In genomic region chr5:132227485-132228240, GRCh38 we compare ENCODE assay signal across 1 cellular context.
TF ChIP-seq lines count a peak whose summit lies in the region.

TSS of gene P4HA2 (minus strand) at chr5:132227853. CDS start at chr5:132218626, 9,227 bp downstream.

TF ChIP-seq in HepG2, 621 proteins besides CTCF, POLR2A, EP300 and RAD21 (continued from another document and continues in another):
- TF ChIP-seq FOXK1 (CRISPR knock-in tag; IDR thresholded peaks at IDR 0.05; ENCODE audit: borderline replicate concordance, low read depth) (peak; percentile 23; the same call in 1 of the 2 replicates), ZNF451 (CRISPR knock-in tag; IDR thresholded peaks at IDR 0.05) (peak; percentile 81; the same call in 1 of the 2 replicates), CREBL2 (CRISPR knock-in tag; IDR thresholded peaks at IDR 0.05; ENCODE audit: borderline replicate concordance) (no peak; the same call in 1 of the 2 replicates), ARNT2 (CRISPR knock-in tag; IDR thresholded peaks at IDR 0.05; ENCODE audit: low read depth) (peak; percentile 87), ZBTB21 (CRISPR knock-in tag; IDR thresholded peaks at IDR 0.05) (no peak), ZNF441 (CRISPR knock-in tag; IDR thresholded peaks at IDR 0.05; ENCODE audit: borderline replicate concordance) (peak; percentile 61; the same call in 1 of the 2 replicates), ZNF780A (CRISPR knock-in tag; IDR thresholded peaks at IDR 0.05) (no peak), SKIL (CRISPR knock-in tag; IDR thresholded peaks at IDR 0.05; ENCODE audit: borderline replicate concordance) (no peak), MTERF4 (CRISPR knock-in tag; IDR thresholded peaks at IDR 0.05) (peak; percentile 93; the same call in 1 of the 2 replicates), CBX1 (IDR thresholded peaks at IDR 0.05; ENCODE audit: low read depth) (no peak), PCBP2 (optimal IDR thresholded peaks at IDR 0.05; ENCODE audit: low read depth, low read length, poor library complexity, severe bottlenecking) (no peak), FIP1L1 (IDR thresholded peaks at IDR 0.05; ENCODE audit: borderline replicate concordance, insufficient read depth, low read depth, low read length) (no peak), ZNF503 (CRISPR knock-in tag; IDR thresholded peaks at IDR 0.05) (no peak), BRD4 (CRISPR knock-in tag; IDR thresholded peaks at IDR 0.05) (no peak; the same call in 1 of the 2 replicates), ZNF563 (CRISPR knock-in tag; IDR thresholded peaks at IDR 0.05) (peak; percentile 95), CEBPB (IDR thresholded peaks at IDR 0.05; ENCODE audit: borderline replicate concordance, low read depth, low read length) (no peak), RFX5 (IDR thresholded peaks at IDR 0.05; ENCODE audit: low read depth, low read length) (no peak), KDM1A (CRISPR knock-in tag; IDR thresholded peaks at IDR 0.05) (no peak), SP1 (IDR thresholded peaks at IDR 0.05) (no peak), SP1 (CRISPR knock-in tag; IDR thresholded peaks at IDR 0.05) (peak; percentile 55), ZUFSP (CRISPR knock-in tag; IDR thresholded peaks at IDR 0.05; ENCODE audit: borderline replicate concordance) (no peak), IRF1 (CRISPR knock-in tag; IDR thresholded peaks at IDR 0.05; ENCODE audit: low read depth) (no peak), ZNF652 (CRISPR knock-in tag; IDR thresholded peaks at IDR 0.05; ENCODE audit: borderline replicate concordance, low read depth) (no peak), NAIF1 (CRISPR knock-in tag; IDR thresholded peaks at IDR 0.05; ENCODE audit: borderline replicate concordance) (no peak; the same call in 1 of the 2 replicates), ERF (CRISPR knock-in tag; IDR thresholded peaks at IDR 0.05) (no peak; the same call in 1 of the 2 replicates), ZNF207 (IDR thresholded peaks at IDR 0.05; ENCODE audit: borderline replicate concordance) (no peak)
- TF ChIP-seq, protein P1, sequence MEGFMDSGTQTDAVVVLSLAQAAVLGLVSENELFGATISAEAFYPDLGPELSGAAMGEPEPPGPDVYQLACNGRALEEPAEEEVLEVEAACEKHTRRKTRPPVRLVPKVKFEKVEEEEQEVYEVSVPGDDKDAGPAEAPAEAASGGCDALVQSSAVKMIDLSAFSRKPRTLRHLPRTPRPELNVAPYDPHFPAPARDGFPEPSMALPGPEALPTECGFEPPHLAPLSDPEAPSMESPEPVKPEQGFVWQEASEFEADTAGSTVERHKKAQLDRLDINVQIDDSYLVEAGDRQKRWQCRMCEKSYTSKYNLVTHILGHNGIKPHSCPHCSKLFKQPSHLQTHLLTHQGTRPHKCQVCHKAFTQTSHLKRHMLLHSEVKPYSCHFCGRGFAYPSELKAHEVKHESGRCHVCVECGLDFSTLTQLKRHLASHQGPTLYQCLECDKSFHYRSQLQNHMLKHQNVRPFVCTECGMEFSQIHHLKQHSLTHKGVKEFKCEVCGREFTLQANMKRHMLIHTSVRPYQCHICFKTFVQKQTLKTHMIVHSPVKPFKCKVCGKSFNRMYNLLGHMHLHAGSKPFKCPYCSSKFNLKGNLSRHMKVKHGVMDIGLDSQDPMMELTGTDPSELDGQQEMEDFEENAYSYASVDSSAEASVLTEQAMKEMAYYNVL (CRISPR knock-in tag; IDR thresholded peaks at IDR 0.05; ENCODE audit: borderline replicate concordance) = no peak
- TF ChIP-seq, protein P2, sequence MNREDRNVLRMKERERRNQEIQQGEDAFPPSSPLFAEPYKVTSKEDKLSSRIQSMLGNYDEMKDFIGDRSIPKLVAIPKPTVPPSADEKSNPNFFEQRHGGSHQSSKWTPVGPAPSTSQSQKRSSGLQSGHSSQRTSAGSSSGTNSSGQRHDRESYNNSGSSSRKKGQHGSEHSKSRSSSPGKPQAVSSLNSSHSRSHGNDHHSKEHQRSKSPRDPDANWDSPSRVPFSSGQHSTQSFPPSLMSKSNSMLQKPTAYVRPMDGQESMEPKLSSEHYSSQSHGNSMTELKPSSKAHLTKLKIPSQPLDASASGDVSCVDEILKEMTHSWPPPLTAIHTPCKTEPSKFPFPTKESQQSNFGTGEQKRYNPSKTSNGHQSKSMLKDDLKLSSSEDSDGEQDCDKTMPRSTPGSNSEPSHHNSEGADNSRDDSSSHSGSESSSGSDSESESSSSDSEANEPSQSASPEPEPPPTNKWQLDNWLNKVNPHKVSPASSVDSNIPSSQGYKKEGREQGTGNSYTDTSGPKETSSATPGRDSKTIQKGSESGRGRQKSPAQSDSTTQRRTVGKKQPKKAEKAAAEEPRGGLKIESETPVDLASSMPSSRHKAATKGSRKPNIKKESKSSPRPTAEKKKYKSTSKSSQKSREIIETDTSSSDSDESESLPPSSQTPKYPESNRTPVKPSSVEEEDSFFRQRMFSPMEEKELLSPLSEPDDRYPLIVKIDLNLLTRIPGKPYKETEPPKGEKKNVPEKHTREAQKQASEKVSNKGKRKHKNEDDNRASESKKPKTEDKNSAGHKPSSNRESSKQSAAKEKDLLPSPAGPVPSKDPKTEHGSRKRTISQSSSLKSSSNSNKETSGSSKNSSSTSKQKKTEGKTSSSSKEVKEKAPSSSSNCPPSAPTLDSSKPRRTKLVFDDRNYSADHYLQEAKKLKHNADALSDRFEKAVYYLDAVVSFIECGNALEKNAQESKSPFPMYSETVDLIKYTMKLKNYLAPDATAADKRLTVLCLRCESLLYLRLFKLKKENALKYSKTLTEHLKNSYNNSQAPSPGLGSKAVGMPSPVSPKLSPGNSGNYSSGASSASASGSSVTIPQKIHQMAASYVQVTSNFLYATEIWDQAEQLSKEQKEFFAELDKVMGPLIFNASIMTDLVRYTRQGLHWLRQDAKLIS (CRISPR knock-in tag; IDR thresholded peaks at IDR 0.05) = no peak
- TF ChIP-seq, protein P3, sequence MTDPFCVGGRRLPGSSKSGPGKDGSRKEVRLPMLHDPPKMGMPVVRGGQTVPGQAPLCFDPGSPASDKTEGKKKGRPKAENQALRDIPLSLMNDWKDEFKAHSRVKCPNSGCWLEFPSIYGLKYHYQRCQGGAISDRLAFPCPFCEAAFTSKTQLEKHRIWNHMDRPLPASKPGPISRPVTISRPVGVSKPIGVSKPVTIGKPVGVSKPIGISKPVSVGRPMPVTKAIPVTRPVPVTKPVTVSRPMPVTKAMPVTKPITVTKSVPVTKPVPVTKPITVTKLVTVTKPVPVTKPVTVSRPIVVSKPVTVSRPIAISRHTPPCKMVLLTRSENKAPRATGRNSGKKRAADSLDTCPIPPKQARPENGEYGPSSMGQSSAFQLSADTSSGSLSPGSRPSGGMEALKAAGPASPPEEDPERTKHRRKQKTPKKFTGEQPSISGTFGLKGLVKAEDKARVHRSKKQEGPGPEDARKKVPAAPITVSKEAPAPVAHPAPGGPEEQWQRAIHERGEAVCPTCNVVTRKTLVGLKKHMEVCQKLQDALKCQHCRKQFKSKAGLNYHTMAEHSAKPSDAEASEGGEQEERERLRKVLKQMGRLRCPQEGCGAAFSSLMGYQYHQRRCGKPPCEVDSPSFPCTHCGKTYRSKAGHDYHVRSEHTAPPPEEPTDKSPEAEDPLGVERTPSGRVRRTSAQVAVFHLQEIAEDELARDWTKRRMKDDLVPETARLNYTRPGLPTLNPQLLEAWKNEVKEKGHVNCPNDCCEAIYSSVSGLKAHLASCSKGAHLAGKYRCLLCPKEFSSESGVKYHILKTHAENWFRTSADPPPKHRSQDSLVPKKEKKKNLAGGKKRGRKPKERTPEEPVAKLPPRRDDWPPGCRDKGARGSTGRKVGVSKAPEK (CRISPR knock-in tag; IDR thresholded peaks at IDR 0.05; ENCODE audit: borderline replicate concordance) = no peak
- TF ChIP-seq, protein P4, sequence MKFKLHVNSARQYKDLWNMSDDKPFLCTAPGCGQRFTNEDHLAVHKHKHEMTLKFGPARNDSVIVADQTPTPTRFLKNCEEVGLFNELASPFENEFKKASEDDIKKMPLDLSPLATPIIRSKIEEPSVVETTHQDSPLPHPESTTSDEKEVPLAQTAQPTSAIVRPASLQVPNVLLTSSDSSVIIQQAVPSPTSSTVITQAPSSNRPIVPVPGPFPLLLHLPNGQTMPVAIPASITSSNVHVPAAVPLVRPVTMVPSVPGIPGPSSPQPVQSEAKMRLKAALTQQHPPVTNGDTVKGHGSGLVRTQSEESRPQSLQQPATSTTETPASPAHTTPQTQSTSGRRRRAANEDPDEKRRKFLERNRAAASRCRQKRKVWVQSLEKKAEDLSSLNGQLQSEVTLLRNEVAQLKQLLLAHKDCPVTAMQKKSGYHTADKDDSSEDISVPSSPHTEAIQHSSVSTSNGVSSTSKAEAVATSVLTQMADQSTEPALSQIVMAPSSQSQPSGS (CRISPR knock-in tag; IDR thresholded peaks at IDR 0.05) = no peak; the same call in 1 of the 2 replicates
- TF ChIP-seq, protein P5, sequence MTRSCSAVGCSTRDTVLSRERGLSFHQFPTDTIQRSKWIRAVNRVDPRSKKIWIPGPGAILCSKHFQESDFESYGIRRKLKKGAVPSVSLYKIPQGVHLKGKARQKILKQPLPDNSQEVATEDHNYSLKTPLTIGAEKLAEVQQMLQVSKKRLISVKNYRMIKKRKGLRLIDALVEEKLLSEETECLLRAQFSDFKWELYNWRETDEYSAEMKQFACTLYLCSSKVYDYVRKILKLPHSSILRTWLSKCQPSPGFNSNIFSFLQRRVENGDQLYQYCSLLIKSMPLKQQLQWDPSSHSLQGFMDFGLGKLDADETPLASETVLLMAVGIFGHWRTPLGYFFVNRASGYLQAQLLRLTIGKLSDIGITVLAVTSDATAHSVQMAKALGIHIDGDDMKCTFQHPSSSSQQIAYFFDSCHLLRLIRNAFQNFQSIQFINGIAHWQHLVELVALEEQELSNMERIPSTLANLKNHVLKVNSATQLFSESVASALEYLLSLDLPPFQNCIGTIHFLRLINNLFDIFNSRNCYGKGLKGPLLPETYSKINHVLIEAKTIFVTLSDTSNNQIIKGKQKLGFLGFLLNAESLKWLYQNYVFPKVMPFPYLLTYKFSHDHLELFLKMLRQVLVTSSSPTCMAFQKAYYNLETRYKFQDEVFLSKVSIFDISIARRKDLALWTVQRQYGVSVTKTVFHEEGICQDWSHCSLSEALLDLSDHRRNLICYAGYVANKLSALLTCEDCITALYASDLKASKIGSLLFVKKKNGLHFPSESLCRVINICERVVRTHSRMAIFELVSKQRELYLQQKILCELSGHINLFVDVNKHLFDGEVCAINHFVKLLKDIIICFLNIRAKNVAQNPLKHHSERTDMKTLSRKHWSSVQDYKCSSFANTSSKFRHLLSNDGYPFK (CRISPR knock-in tag; IDR thresholded peaks at IDR 0.05; ENCODE audit: borderline replicate concordance) = no peak
